ENCODE assay signal across 26 cellular contexts in the genomic region with DNA sequence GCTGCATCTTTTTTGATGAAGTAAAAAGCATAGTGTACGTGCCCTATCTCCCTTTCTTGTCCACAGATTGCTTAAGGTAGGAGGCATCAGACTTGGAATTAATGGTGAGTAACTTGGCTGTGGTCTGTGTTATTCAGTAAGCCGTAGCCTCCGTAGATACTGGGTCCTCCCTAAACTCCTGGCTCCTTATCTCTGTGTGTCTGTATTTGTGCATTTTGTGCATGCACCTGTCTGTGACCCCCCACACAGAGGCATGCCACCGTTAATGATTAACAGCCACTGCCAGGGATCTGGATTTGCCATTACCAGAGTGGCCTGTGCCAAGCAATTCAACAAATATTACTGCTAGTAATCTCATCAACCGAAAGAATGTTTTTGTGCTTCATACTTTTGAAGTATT. TPM values are rescaled to one million over a fixed set of nuclear protein-coding genes. Genes with fewer than 3 reads are reported as not detected.
DNase-seq lines count a peak whose midpoint lies in the region; ATAC-seq and TF ChIP-seq lines count a peak whose summit lies in the region.
"Had no signal": no experiment of that assay in that cellular context is flagged by ENCODE, and none has a peak within 500 bp of the region (broad histone marks: within the 10 kb centered on the region; RNA-seq: fewer than 3 reads in every experiment).

No MANE protein-coding gene starts in this region.

- H3K4me3 ChIP-seq in epithelial cell of proximal tubule (ENCODE audit: low read depth, low read length) (no peak overlapping the region), lower lobe of right lung (no peak overlapping the region), upper lobe of right lung (no peak overlapping the region)
- H3K4me3 ChIP-seq in CD8-positive, alpha-beta T cell (ENCODE audit: low read depth, low read length) = no peak overlapping the region
- H3K4me3 ChIP-seq: adrenal gland, Peyer's patch, SK-N-MC had no signal

- ATAC-seq in lower lobe of right lung (peak; percentile 65 to 76), upper lobe of right lung (peak; percentile 78), HG03378 (IDR thresholded peaks at IDR 0.05; ENCODE audit: unreplicated experiment) (no peak)
- no peak for ATAC-seq in CD8-positive, alpha-beta T cell
- ATAC-seq: WTC11 had no signal

- intact Hi-C loops in lower lobe of right lung (cut with DNase I) (no loop called here), upper lobe of right lung (cut with DNase I) (no loop called here)
- intact Hi-C loops in CD8-positive, alpha-beta T cell (cut with DNase I, micrococcal nuclease) = no loop called here

- H3K27me3 ChIP-seq in lower lobe of right lung (ENCODE audit: low read depth) (no peaks in the 10 kb centered on the region), upper lobe of right lung (no peaks in the 10 kb centered on the region)
- H3K27me3 ChIP-seq in CD8-positive, alpha-beta T cell (ENCODE audit: insufficient read depth, low read length) = no peaks in the 10 kb centered on the region
- H3K27me3 ChIP-seq: adrenal gland, Peyer's patch had no signal

- no peaks in the 10 kb centered on the region for H3K36me3 Mint-ChIP-seq in CD8-positive, alpha-beta T cell

- no peaks in the 10 kb centered on the region for H3K4me1 ChIP-seq in lower lobe of right lung
- no peaks in the 10 kb centered on the region for H3K4me1 ChIP-seq in upper lobe of right lung
- H3K4me1 ChIP-seq in CD8-positive, alpha-beta T cell (ENCODE audit: insufficient read depth, low read length) = no peaks in the 10 kb centered on the region
- H3K4me1 ChIP-seq: adrenal gland, BE2C, Peyer's patch had no signal

- H3K4me3 Mint-ChIP-seq in CD8-positive, alpha-beta T cell = no peak overlapping the region
- H3K4me3 Mint-ChIP-seq: neural crest cell, WTC11 had no signal

- POLR2A ChIA-PET in CD8-positive, alpha-beta T cell (lab: Charles Lee) = no interaction called here

- H3K27ac ChIP-seq in lower lobe of right lung (no peak overlapping the region), upper lobe of right lung (no peak overlapping the region)
- no peak overlapping the region for H3K27ac ChIP-seq in CD8-positive, alpha-beta T cell (ENCODE audit: low read depth, low read length)
- H3K27ac ChIP-seq: 22Rv1, adrenal gland, epithelial cell of prostate, Peyer's patch, SK-N-MC had no signal

- H3K9me3 Mint-ChIP-seq in CD8-positive, alpha-beta T cell = no peaks in the 10 kb centered on the region
- H3K9me3 Mint-ChIP-seq: neural crest cell, WTC11 had no signal

- no peaks in the 10 kb centered on the region for H3K4me1 Mint-ChIP-seq in CD8-positive, alpha-beta T cell (ENCODE audit: low read depth)
- H3K4me1 Mint-ChIP-seq: neural crest cell had no signal

- H3K36me3 ChIP-seq in lower lobe of right lung = peaks cover 4% of the 10 kb centered on the region
- H3K36me3 ChIP-seq in upper lobe of right lung = no peaks in the 10 kb centered on the region
- H3K36me3 ChIP-seq in CD8-positive, alpha-beta T cell (ENCODE audit: insufficient read depth, low read length) = no peaks in the 10 kb centered on the region
- H3K36me3 ChIP-seq: adrenal gland, BE2C, Peyer's patch had no signal

- DNase-seq in NCI-H526 (lab: John Stamatoyannopoulos, UW) (peak; percentile 32 to 51), NCI-H526 treated with DMSO at 0.1 percent for 48 hours (lab: John Stamatoyannopoulos, UW) (no peak), epithelial cell of proximal tubule (ENCODE audit: low read depth) (peak; percentile 74), lower lobe of right lung (no peak), upper lobe of right lung (no peak), GDM1 (lab: John Stamatoyannopoulos, UW) (no peak)
- DNase-seq in CD8-positive, alpha-beta T cell = no peak
- DNase-seq: activated CD4-positive, alpha-beta T cell treated with anti-CD3 and anti-CD28 coated beads, Interleukin-2, amount 50 U/mL, for 4 hours; activated gamma-delta T cell treated with Interleukin-2 at 50 U/mL for 16 hours; adrenal gland; BE2C; foreskin fibroblast; hippocampal formation; Karpas-422; NCI-H2029; NCI-H446; NK-92 treated with Interleukin-12 subunit alpha and Interleukin-12 subunit beta, amount 100 ng/mL, for 24 hours; stimulated activated CD4-positive, alpha-beta T cell treated with anti-CD3 and anti-CD28 coated beads, Interleukin-12 subunit alpha, Interleukin-12 subunit beta, amount 100 ng/mL, for 4 hours; stimulated activated CD8-positive, alpha-beta memory T cell treated with anti-CD3 and anti-CD28 coated beads, Interleukin-4, amount 100 ng/mL, for 48 hours had no signal

- H3K9me3 ChIP-seq in lower lobe of right lung = no peaks in the 10 kb centered on the region
- H3K9me3 ChIP-seq in upper lobe of right lung = no peaks in the 10 kb centered on the region
- H3K9me3 ChIP-seq in CD8-positive, alpha-beta T cell (ENCODE audit: low read length) = no peaks in the 10 kb centered on the region
- H3K9me3 ChIP-seq: adrenal gland, BE2C, Peyer's patch had no signal

- CTCF ChIA-PET in CD8-positive, alpha-beta T cell (lab: Charles Lee) = no interaction called here

- peaks cover 11% of the 10 kb centered on the region for H3K27me3 Mint-ChIP-seq in CD8-positive, alpha-beta T cell (ENCODE audit: low read depth)

- H3K27ac Mint-ChIP-seq in CD8-positive, alpha-beta T cell = no peak overlapping the region
- H3K27ac Mint-ChIP-seq: WTC11 had no signal

- TF ChIP-seq CTCF in epithelial cell of proximal tubule (conservative IDR thresholded peaks at IDR 0.05; ENCODE audit: low read depth, low read length) (no peak), lower lobe of right lung (IDR thresholded peaks at IDR 0.05) (no peak), upper lobe of right lung (IDR thresholded peaks at IDR 0.05) (no peak)
- TF ChIP-seq CTCF in CD8-positive, alpha-beta T cell (IDR thresholded peaks at IDR 0.05) = no peak

RNA-seq across cellular contexts. Expression of a gene that starts 31.9 kb away (rescaled TPM):
- total RNA-seq in epithelial cell of proximal tubule (7.3 and 11.0 TPM in 2 replicates), lower lobe of right lung (9.2 TPM), upper lobe of right lung (9.1 TPM)
- under 1 TPM; 0.73 to 0.92 TPM for total RNA-seq in CD8-positive, alpha-beta T cell

Comparison
In these comparisons a context has a peak if more than half of its experiments do, and no peak if none do; other contexts are left out.
1. DNase-seq: peak in NCI-H526 (2 of 2) and epithelial cell of proximal tubule (single experiment); none in NCI-H526 treated with DMSO at 0.1 percent for 48 hours (single experiment), lower lobe of right lung (single experiment), upper lobe of right lung (single experiment), CD8-positive, alpha-beta T cell (0 of 7) and GDM1 (single experiment).
2. ATAC-seq: peak in lower lobe of right lung (2 of 2) and upper lobe of right lung (single experiment); none in HG03378 (single experiment) and CD8-positive, alpha-beta T cell (single experiment).